In the genomic region with DNA sequence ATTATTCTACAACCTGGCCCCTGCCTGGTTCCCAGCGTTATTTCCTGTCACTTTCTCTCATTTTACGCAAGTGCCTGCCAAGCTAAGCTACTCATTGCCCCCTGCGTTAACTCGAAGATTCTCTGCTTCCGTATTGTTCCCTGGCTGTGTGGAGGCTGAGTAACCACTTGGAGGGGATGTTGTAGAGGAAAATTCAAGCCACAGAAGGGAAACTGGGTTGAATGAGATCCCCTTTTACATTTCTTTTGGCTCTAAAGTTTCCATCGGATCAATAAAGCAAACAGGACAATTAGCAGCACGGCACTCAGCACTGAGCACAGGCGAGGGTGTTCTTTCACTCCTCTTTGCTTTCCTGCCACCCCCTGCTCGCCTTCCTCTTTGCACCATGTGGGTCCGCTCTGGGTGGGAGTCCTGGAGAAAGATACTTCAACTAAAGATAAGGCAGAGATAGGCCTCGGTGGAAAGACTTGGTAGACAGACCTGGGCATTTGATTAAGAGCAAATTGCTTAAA, we compare ENCODE assay signal across 8 cellular contexts. TPM values are rescaled to one million over a fixed set of nuclear protein-coding genes. Genes with fewer than 3 reads are reported as not detected.
DNase-seq lines count a peak whose midpoint lies in the region; ATAC-seq lines count a peak whose summit lies in the region.

No MANE protein-coding gene starts in this region.

- H3K9me3 ChIP-seq in iPS-18a (ENCODE audit: control insufficient read depth, low read depth, low read length) (no peaks in the 10 kb centered on the region), skeletal muscle tissue (ENCODE audit: control insufficient read depth in 3 of 3, low read length in 3 of 3) (no peaks in the 10 kb centered on the region)

- ATAC-seq in GM21390 (IDR thresholded peaks at IDR 0.05; ENCODE audit: unreplicated experiment) = no peak

- peak; percentile 24 for DNase-seq in NCI-H82 (lab: John Stamatoyannopoulos, UW)
- DNase-seq in NCI-H82 treated with DMSO at 0.1 percent for 48 hours (lab: John Stamatoyannopoulos, UW; ENCODE audit: unreplicated experiment) = no peak
- peak; percentile 90 for DNase-seq in NOMO-1 treated with dmso at 0.1 percent for 144 hours (lab: John Stamatoyannopoulos, UW; ENCODE audit: unreplicated experiment)
- DNase-seq in anterior cingulate cortex (lab: John Stamatoyannopoulos, UW) = peak in 32 of 58 donors; percentile 0 to 63 (median 15)
- no peak for DNase-seq in GM19238 (ENCODE audit: insufficient read length, low spot score)

- peak overlapping the region; percentile 25 for H3K9ac ChIP-seq in iPS-18a (ENCODE audit: low read length)
- H3K9ac ChIP-seq in skeletal muscle tissue (ENCODE audit: low read depth in 1 of 3, low read length in 3 of 3) = peak overlapping the region in 2 of 3 donors; percentile 43 to 50

- H3K4me3 ChIP-seq in iPS-18a (ENCODE audit: low read length) (peak overlapping the region; percentile 2), skeletal muscle tissue (ENCODE audit: low read length in 3 of 3) (peak overlapping the region in 1 of 3 donors; percentile 29)

- H3K27ac ChIP-seq in iPS-18a (ENCODE audit: low read length) (peak overlapping the region; percentile 60), skeletal muscle tissue (ENCODE audit: low read depth, low read length) (peak overlapping the region; percentile 37)

- no peaks in the 10 kb centered on the region for H3K36me3 ChIP-seq in iPS-18a (ENCODE audit: control insufficient read depth, low read depth, low read length)
- no peaks in the 10 kb centered on the region for H3K36me3 ChIP-seq in skeletal muscle tissue (ENCODE audit: control insufficient read depth in 3 of 3, insufficient read depth in 3 of 3, low read length in 3 of 3)

- H3K27me3 ChIP-seq in iPS-18a (ENCODE audit: control insufficient read depth, insufficient read depth, low read length) (no peaks in the 10 kb centered on the region), skeletal muscle tissue (ENCODE audit: control insufficient read depth in 3 of 3, insufficient read depth in 3 of 3, low read length in 3 of 3) (peaks cover 0 to 4% (median 0%) of the 10 kb centered on the region in 3 donors)

- H3K4me1 ChIP-seq in iPS-18a (ENCODE audit: control insufficient read depth, low read depth, low read length) = peaks cover 42% of the 10 kb centered on the region
- H3K4me1 ChIP-seq in skeletal muscle tissue (ENCODE audit: control insufficient read depth in 3 of 3, insufficient read depth in 3 of 3, low read length in 3 of 3) = peaks cover 0 to 9% (median 0%) of the 10 kb centered on the region in 3 donors

RNA-seq across cellular contexts. Expression of a gene that starts 4.2 kb away (rescaled TPM):
- total RNA-seq in skeletal muscle tissue = 1,543 TPM

Comparison
In these comparisons a context has a peak if more than half of its experiments do, and no peak if none do; other contexts are left out.
1. DNase-seq: peak in NCI-H82 (single experiment), NOMO-1 treated with dmso at 0.1 percent for 144 hours (single experiment) and anterior cingulate cortex (32 of 58); none in NCI-H82 treated with DMSO at 0.1 percent for 48 hours (single experiment) and GM19238 (single experiment).